11 cellular contexts compared by ENCODE assay signal in the genomic region with DNA sequence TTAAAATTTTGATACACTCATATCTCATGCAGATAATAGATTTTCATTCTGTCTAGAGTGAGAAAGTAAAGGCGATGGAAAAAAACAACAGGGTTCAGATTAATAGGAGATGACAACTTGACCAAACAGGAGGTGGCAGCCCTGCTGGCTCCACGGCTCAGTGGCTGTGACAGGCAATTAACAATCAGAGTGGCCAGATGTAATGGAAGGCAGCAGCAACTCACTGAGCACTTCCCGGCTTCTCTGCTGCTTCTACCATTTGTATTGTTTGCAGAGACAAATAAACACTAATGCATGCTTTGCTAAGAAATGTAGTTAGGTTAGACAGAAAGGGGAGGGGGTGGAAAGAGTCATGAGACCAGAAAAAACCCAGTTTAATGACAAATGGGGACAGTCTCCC.
DNase-seq lines count a peak whose midpoint lies in the region; ATAC-seq and TF ChIP-seq lines count a peak whose summit lies in the region.
"Had no signal": no experiment of that assay in that cellular context is flagged by ENCODE, and none has a peak within 500 bp of the region (broad histone marks: within the 10 kb centered on the region; RNA-seq: fewer than 3 reads in every experiment).

No MANE protein-coding gene starts in this region.

- H3K27me3 ChIP-seq in hepatocyte, result no peaks in the 10 kb centered on the region

- no peak overlapping the region for H3K4me2 ChIP-seq in hepatocyte

- POLR2A ChIA-PET in activated CD8-positive, alpha-beta T cell treated with anti-CD3 and anti-CD28 coated beads, Interleukin-2, amount 10 ng/mL, durations not matched to agents 7 days and 5 days (lab: Charles Lee), result no interaction called here

- CTCF ChIA-PET in activated CD8-positive, alpha-beta T cell treated with anti-CD3 and anti-CD28 coated beads, Interleukin-2, amount 10 ng/mL, durations not matched to agents 7 days and 5 days (lab: Charles Lee), result no interaction called here

- H3K27me3 Mint-ChIP-seq in activated CD8-positive, alpha-beta T cell treated with anti-CD3 and anti-CD28 coated beads, Interleukin-2, amount 10 ng/mL, durations not matched to agents 7 days and 5 days (ENCODE audit: low read depth), result no peaks in the 10 kb centered on the region

- no peak for TF ChIP-seq CTCF in hepatocyte (IDR thresholded peaks at IDR 0.05; ENCODE audit: poor library complexity)
- no peak for TF ChIP-seq CTCF in GM10266 (IDR thresholded peaks at IDR 0.05; ENCODE audit: control insufficient read depth, insufficient read depth, low read depth, missing control alignments)

- H3K4me1 Mint-ChIP-seq in activated CD8-positive, alpha-beta T cell treated with anti-CD3 and anti-CD28 coated beads, Interleukin-2, amount 10 ng/mL, durations not matched to agents 7 days and 5 days (ENCODE audit: low read depth), result no peaks in the 10 kb centered on the region

- no peak overlapping the region for H3K4me3 ChIP-seq in hepatocyte

- H3K4me1 ChIP-seq in hepatocyte (ENCODE audit: insufficient read depth), result no peaks in the 10 kb centered on the region
- H3K4me1 ChIP-seq: parathyroid adenoma had no signal

- no peaks in the 10 kb centered on the region for H3K9me3 ChIP-seq in hepatocyte (ENCODE audit: low read depth)

- ATAC-seq in left colon (no peak), HG02571 (IDR thresholded peaks at IDR 0.05; ENCODE audit: unreplicated experiment) (no peak)
- ATAC-seq in activated CD8-positive, alpha-beta T cell treated with anti-CD3 and anti-CD28 coated beads, Interleukin-2, amount 10 ng/mL, durations not matched to agents 7 days and 5 days, result no peak

- no peaks in the 10 kb centered on the region for H3K36me3 Mint-ChIP-seq in activated CD8-positive, alpha-beta T cell treated with anti-CD3 and anti-CD28 coated beads, Interleukin-2, amount 10 ng/mL, durations not matched to agents 7 days and 5 days (ENCODE audit: low read depth)

- intact Hi-C loops in left colon (cut with DNase I, micrococcal nuclease), result no loop called here

- no peak overlapping the region for H3K27ac ChIP-seq in hepatocyte
- H3K27ac ChIP-seq: parathyroid adenoma had no signal

- H4K20me1 ChIP-seq in hepatocyte (ENCODE audit: insufficient read depth, poor library complexity, severe bottlenecking), result no peaks in the 10 kb centered on the region

- H3K9me3 Mint-ChIP-seq in activated CD8-positive, alpha-beta T cell treated with anti-CD3 and anti-CD28 coated beads, Interleukin-2, amount 10 ng/mL, durations not matched to agents 7 days and 5 days (ENCODE audit: insufficient read depth), result no peaks in the 10 kb centered on the region

- H3K4me3 Mint-ChIP-seq in activated CD8-positive, alpha-beta T cell treated with anti-CD3 and anti-CD28 coated beads, Interleukin-2, amount 10 ng/mL, durations not matched to agents 7 days and 5 days, result no peak overlapping the region

- H3K9me2 ChIP-seq in hepatocyte (replicated peaks; ENCODE audit: insufficient read depth), result no peaks in the 10 kb centered on the region

- no peaks in the 10 kb centered on the region for H3K36me3 ChIP-seq in hepatocyte (replicated peaks; ENCODE audit: insufficient read depth, low read depth)

- H3K27ac Mint-ChIP-seq in activated CD8-positive, alpha-beta T cell treated with anti-CD3 and anti-CD28 coated beads, Interleukin-2, amount 10 ng/mL, durations not matched to agents 7 days and 5 days, result no peak overlapping the region

- H3K79me2 ChIP-seq in hepatocyte, result no peaks in the 10 kb centered on the region
- H3K79me2 ChIP-seq: parathyroid adenoma had no signal

- 7% methylated on average over 3 of the region's 3 CpGs for WGBS in hepatocyte (ENCODE audit: low lambda C conversion rate, missing lambda C conversion rate)

- no peak overlapping the region for H2AFZ ChIP-seq in hepatocyte
- H2AFZ ChIP-seq: parathyroid adenoma had no signal

- peak; percentile 87 for DNase-seq in COLO668 (lab: John Stamatoyannopoulos, UW; ENCODE audit: unreplicated experiment)
- DNase-seq in NCI-H1092 (lab: John Stamatoyannopoulos, UW), result peak; percentile 90
- peak; percentile 78 for DNase-seq in NCI-H526 treated with DMSO at 0.1 percent for 48 hours (lab: John Stamatoyannopoulos, UW)
- peak; percentile 21 for DNase-seq in hepatocyte (ENCODE audit: low spot score)
- no peak for DNase-seq in left colon
- no peak for DNase-seq in GM10266 (ENCODE audit: extremely low spot score)
- DNase-seq in activated CD8-positive, alpha-beta T cell treated with anti-CD3 and anti-CD28 coated beads, Interleukin-2, amount 10 ng/mL, durations not matched to agents 7 days and 5 days, result no peak
- DNase-seq: activated gamma-delta T cell treated with Interleukin-2 at 50 U/mL for 16 hours; stimulated activated CD4-positive, alpha-beta T cell treated with anti-CD3 and anti-CD28 coated beads, Interleukin-4, amount 100 ng/mL, for 24 hours had no signal

Comparison
In these comparisons a context has a peak if more than half of its experiments do, and no peak if none do; other contexts are left out.
1. DNase-seq: peak in COLO668 (single experiment), NCI-H1092 (single experiment), NCI-H526 treated with DMSO at 0.1 percent for 48 hours (single experiment) and hepatocyte (single experiment); none in left colon (0 of 2), GM10266 (single experiment) and activated CD8-positive, alpha-beta T cell treated with anti-CD3 and anti-CD28 coated beads, Interleukin-2, amount 10 ng/mL, durations not matched to agents 7 days and 5 days (single experiment).